8 cellular contexts compared by ENCODE assay signal in genomic region chr22:22463855-22464540, GRCh38. TPM values are rescaled to one million over a fixed set of nuclear protein-coding genes. Genes with fewer than 3 reads are reported as not detected.
DNase-seq lines count a peak whose midpoint lies in the region; ATAC-seq and TF ChIP-seq lines count a peak whose summit lies in the region.

No MANE protein-coding gene starts in this region.

- H3K9me3 ChIP-seq in ascending aorta (peaks cover 0 to 14% of the 10 kb centered on the region in 2 donors), hepatocyte (ENCODE audit: low read depth) (no peaks in the 10 kb centered on the region)

- H3K27me3 Mint-ChIP-seq in T-cell = peaks cover 38 to 51% of the 10 kb centered on the region in 2 donors

- H3K4me1 ChIP-seq in ascending aorta (no peaks in the 10 kb centered on the region), hepatocyte (ENCODE audit: insufficient read depth) (no peaks in the 10 kb centered on the region)

- no peaks in the 10 kb centered on the region for H3K4me1 Mint-ChIP-seq in T-cell

- peak in 2 of 3 experiments; percentile 16 to 46 for TF ChIP-seq CTCF in ascending aorta (IDR thresholded peaks at IDR 0.05)
- peak; percentile 75 for TF ChIP-seq CTCF in hepatocyte (IDR thresholded peaks at IDR 0.05; ENCODE audit: poor library complexity)

- intact Hi-C loops in ascending aorta (cut with DNase I) = no loop called here

- no peaks in the 10 kb centered on the region for H3K79me2 ChIP-seq in hepatocyte

- no peaks in the 10 kb centered on the region for H3K9me2 ChIP-seq in hepatocyte (replicated peaks; ENCODE audit: insufficient read depth)

- no peak overlapping the region for H3K4me3 Mint-ChIP-seq in T-cell

- no peaks in the 10 kb centered on the region for H3K36me3 ChIP-seq in ascending aorta
- H3K36me3 ChIP-seq in hepatocyte (replicated peaks; ENCODE audit: insufficient read depth, low read depth) = no peaks in the 10 kb centered on the region

- no peak overlapping the region for H3K4me3 ChIP-seq in ascending aorta
- no peak overlapping the region for H3K4me3 ChIP-seq in hepatocyte

- H3K27ac ChIP-seq in ascending aorta (no peak overlapping the region), hepatocyte (no peak overlapping the region)

- H3K4me2 ChIP-seq in hepatocyte = peak overlapping the region; percentile 52

- WGBS in hepatocyte (ENCODE audit: low lambda C conversion rate, missing lambda C conversion rate) = 35% methylated on average over 18 of the region's 18 CpGs

- peak overlapping the region in 1 of 2 donors; percentile 1 for H3K27ac Mint-ChIP-seq in T-cell

- DNase-seq in GDM1 (lab: John Stamatoyannopoulos, UW) (peak; percentile 53), LoVo (ENCODE audit: low spot score) (peak; percentile 58), T-cell (peak in 29 of 34 experiments; percentile 2 to 48 (median 23)), ascending aorta (ENCODE audit: low spot score in 2 of 2) (no peak), hepatocyte (ENCODE audit: low spot score) (peak; percentile 85)
- peak; percentile 36 for DNase-seq in stimulated activated CD4-positive, alpha-beta T cell treated with anti-CD3 and anti-CD28 coated beads, Interleukin-12 subunit alpha, Interleukin-12 subunit beta, amount 100 ng/mL, for 4 hours

- H3K9me3 Mint-ChIP-seq in T-cell = peaks cover 3 to 13% (median 8%) of the 10 kb centered on the region in 3 donors

- H3K27me3 ChIP-seq in ascending aorta (no peaks in the 10 kb centered on the region), hepatocyte (peaks cover 10% of the 10 kb centered on the region)

- POLR2A ChIA-PET in T-cell (lab: Charles Lee) = interaction anchor here in 1 of 2 donors (0.6 kb wide), 1 partner anchor 374 kb away, joined by 12 read pairs; no protein-coding TSS in a partner anchor

- ATAC-seq in T-cell (replicated peaks in 1 of 4) = peak in 3 of 4 experiments; percentile 41 to 53 (median 42)
- no peak for ATAC-seq in HG03460 (IDR thresholded peaks at IDR 0.05; ENCODE audit: unreplicated experiment)
- ATAC-seq in GM21529 (IDR thresholded peaks at IDR 0.05; ENCODE audit: unreplicated experiment) = no peak

- H3K36me3 Mint-ChIP-seq in T-cell = no peaks in the 10 kb centered on the region

- H2AFZ ChIP-seq in hepatocyte = no peak overlapping the region

- no peaks in the 10 kb centered on the region for H4K20me1 ChIP-seq in hepatocyte (ENCODE audit: insufficient read depth, poor library complexity, severe bottlenecking)

- CTCF ChIA-PET in T-cell (lab: Charles Lee) = interaction anchor here in 1 of 2 donors (0.6 kb wide), 1 partner anchor 86 kb away, joined by 3 read pairs; no protein-coding TSS in a partner anchor

RNA-seq across cellular contexts. Expression of gene ZNF280B, which starts 44.5 kb away (rescaled TPM):
- total RNA-seq in T-cell = 1 to 10 TPM; 1.8 to 2.1 (median 1.9) TPM
- total RNA-seq in ascending aorta = not detected
- total RNA-seq in hepatocyte = 2.6 and 2.8 TPM in 2 replicates
- 0.78 and 1.5 TPM in 2 replicates for polyA plus RNA-seq in hepatocyte

RNA-seq across cellular contexts. Expression of gene ZNF280A, which starts 56.1 kb away (rescaled TPM):
- total RNA-seq in T-cell = not detected
- total RNA-seq in ascending aorta = not detected
- total RNA-seq in hepatocyte = 0.47 and 0.64 TPM in 2 replicates
- polyA plus RNA-seq in hepatocyte = 0.44 TPM in 1 of 2 replicates, not detected in the other

Comparison
In these comparisons a context has a peak if more than half of its experiments do, and no peak if none do; other contexts are left out.
1. DNase-seq: peak in GDM1 (single experiment), LoVo (single experiment), T-cell (29 of 34), hepatocyte (single experiment) and stimulated activated CD4-positive, alpha-beta T cell treated with anti-CD3 and anti-CD28 coated beads, Interleukin-12 subunit alpha, Interleukin-12 subunit beta, amount 100 ng/mL, for 4 hours (single experiment); none in ascending aorta (0 of 2).
2. ATAC-seq: peak in T-cell (3 of 4); none in HG03460 (single experiment) and GM21529 (single experiment).